ENCODE assay signal across 1 cellular context in genomic region chr6:142855877-142856606, GRCh38.
TF ChIP-seq lines count a peak whose summit lies in the region.

No MANE protein-coding gene starts in this region.

TF ChIP-seq in SK-N-SH, 30 proteins besides CTCF, POLR2A, EP300 and RAD21 (continued from another document):
- TF ChIP-seq SIN3A (IDR thresholded peaks at IDR 0.05; ENCODE audit: borderline replicate concordance, low read depth, low read length) = no peak
- TF ChIP-seq FOSL2 (IDR thresholded peaks at IDR 0.05; ENCODE audit: borderline replicate concordance, low read depth) = no peak
- TF ChIP-seq MXI1 (IDR thresholded peaks at IDR 0.05; ENCODE audit: low read depth, low read length) = no peak
- no peak for TF ChIP-seq NFIC (IDR thresholded peaks at IDR 0.05; ENCODE audit: borderline replicate concordance)
- TF ChIP-seq FOXJ3 (CRISPR knock-in tag; IDR thresholded peaks at IDR 0.05) = no peak
- TF ChIP-seq ELF1 (IDR thresholded peaks at IDR 0.05) = no peak
- TF ChIP-seq JUND (IDR thresholded peaks at IDR 0.05) = no peak
- no peak for TF ChIP-seq IRF3 (IDR thresholded peaks at IDR 0.05; ENCODE audit: low read depth, low read length)
- no peak for TF ChIP-seq RFX5 (IDR thresholded peaks at IDR 0.05; ENCODE audit: low read length)
- no peak for TF ChIP-seq TEAD4 (IDR thresholded peaks at IDR 0.05; ENCODE audit: borderline replicate concordance, insufficient read depth)
TF ChIP-seq in SK-N-SH: peak in this region for 0.
